Comparison of ENCODE assay signal across 2 cellular contexts in the genomic region with DNA sequence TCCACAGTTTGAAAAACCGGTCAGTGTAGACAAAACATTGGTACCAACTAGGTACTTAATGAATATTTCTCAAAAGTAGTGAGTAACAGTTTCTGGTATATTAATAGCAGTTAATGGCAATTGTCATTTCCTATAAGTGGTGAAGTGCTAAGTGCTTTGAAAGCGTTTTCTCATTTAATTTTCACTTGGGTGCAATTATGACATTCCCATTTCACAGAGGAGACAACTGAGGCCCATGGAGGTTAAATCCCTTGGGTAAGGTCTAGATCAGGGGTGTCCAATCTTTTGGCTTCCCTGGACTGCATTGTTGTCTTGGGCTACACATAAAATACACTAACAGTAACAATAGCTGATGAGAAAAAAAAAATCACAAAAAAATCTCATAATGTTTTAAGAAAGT.
TF ChIP-seq lines count a peak whose summit lies in the region.

No MANE protein-coding gene starts in this region.

TF ChIP-seq in HCT116, 20 proteins besides CTCF, POLR2A, EP300 and RAD21:
- TF ChIP-seq ZNF274 (IDR thresholded peaks at IDR 0.05; ENCODE audit: low read depth, low read length) (no peak), YY1 (IDR thresholded peaks at IDR 0.05; ENCODE audit: extremely low read depth, insufficient replicate concordance, low read depth, low read length) (no peak), EZH2phosphoT487 (IDR thresholded peaks at IDR 0.05; ENCODE audit: borderline replicate concordance) (no peak), SRF (IDR thresholded peaks at IDR 0.05; ENCODE audit: low read depth) (no peak), CEBPB (IDR thresholded peaks at IDR 0.05; ENCODE audit: low read depth) (no peak), EZH2 (IDR thresholded peaks at IDR 0.05) (no peak), TCF7L2 (IDR thresholded peaks at IDR 0.05; ENCODE audit: borderline replicate concordance, extremely low read depth, insufficient read depth, insufficient read length) (no peak), ELF1 (IDR thresholded peaks at IDR 0.05; ENCODE audit: borderline replicate concordance, low read depth) (no peak), POLR2AphosphoS5 (IDR thresholded peaks at IDR 0.05; ENCODE audit: low read depth, low read length) (no peak), SIN3A (IDR thresholded peaks at IDR 0.05; ENCODE audit: low read depth) (no peak), FOSL1 (IDR thresholded peaks at IDR 0.05; ENCODE audit: low read depth) (no peak), ZFX (IDR thresholded peaks at IDR 0.05) (no peak), EGR1 (IDR thresholded peaks at IDR 0.05; ENCODE audit: low read depth) (no peak), SP1 (IDR thresholded peaks at IDR 0.05; ENCODE audit: low read depth) (no peak), CBX3 (IDR thresholded peaks at IDR 0.05; ENCODE audit: low read depth) (no peak), JUND (IDR thresholded peaks at IDR 0.05) (no peak)
- TF ChIP-seq, protein P1, sequence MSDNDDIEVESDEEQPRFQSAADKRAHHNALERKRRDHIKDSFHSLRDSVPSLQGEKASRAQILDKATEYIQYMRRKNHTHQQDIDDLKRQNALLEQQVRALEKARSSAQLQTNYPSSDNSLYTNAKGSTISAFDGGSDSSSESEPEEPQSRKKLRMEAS (IDR thresholded peaks at IDR 0.05) = no peak
- TF ChIP-seq, protein P2, sequence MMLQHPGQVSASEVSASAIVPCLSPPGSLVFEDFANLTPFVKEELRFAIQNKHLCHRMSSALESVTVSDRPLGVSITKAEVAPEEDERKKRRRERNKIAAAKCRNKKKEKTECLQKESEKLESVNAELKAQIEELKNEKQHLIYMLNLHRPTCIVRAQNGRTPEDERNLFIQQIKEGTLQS (IDR thresholded peaks at IDR 0.05) = no peak
- TF ChIP-seq, protein P3, sequence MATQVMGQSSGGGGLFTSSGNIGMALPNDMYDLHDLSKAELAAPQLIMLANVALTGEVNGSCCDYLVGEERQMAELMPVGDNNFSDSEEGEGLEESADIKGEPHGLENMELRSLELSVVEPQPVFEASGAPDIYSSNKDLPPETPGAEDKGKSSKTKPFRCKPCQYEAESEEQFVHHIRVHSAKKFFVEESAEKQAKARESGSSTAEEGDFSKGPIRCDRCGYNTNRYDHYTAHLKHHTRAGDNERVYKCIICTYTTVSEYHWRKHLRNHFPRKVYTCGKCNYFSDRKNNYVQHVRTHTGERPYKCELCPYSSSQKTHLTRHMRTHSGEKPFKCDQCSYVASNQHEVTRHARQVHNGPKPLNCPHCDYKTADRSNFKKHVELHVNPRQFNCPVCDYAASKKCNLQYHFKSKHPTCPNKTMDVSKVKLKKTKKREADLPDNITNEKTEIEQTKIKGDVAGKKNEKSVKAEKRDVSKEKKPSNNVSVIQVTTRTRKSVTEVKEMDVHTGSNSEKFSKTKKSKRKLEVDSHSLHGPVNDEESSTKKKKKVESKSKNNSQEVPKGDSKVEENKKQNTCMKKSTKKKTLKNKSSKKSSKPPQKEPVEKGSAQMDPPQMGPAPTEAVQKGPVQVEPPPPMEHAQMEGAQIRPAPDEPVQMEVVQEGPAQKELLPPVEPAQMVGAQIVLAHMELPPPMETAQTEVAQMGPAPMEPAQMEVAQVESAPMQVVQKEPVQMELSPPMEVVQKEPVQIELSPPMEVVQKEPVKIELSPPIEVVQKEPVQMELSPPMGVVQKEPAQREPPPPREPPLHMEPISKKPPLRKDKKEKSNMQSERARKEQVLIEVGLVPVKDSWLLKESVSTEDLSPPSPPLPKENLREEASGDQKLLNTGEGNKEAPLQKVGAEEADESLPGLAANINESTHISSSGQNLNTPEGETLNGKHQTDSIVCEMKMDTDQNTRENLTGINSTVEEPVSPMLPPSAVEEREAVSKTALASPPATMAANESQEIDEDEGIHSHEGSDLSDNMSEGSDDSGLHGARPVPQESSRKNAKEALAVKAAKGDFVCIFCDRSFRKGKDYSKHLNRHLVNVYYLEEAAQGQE (IDR thresholded peaks at IDR 0.05; ENCODE audit: low read depth) = no peak
- TF ChIP-seq, protein P4, sequence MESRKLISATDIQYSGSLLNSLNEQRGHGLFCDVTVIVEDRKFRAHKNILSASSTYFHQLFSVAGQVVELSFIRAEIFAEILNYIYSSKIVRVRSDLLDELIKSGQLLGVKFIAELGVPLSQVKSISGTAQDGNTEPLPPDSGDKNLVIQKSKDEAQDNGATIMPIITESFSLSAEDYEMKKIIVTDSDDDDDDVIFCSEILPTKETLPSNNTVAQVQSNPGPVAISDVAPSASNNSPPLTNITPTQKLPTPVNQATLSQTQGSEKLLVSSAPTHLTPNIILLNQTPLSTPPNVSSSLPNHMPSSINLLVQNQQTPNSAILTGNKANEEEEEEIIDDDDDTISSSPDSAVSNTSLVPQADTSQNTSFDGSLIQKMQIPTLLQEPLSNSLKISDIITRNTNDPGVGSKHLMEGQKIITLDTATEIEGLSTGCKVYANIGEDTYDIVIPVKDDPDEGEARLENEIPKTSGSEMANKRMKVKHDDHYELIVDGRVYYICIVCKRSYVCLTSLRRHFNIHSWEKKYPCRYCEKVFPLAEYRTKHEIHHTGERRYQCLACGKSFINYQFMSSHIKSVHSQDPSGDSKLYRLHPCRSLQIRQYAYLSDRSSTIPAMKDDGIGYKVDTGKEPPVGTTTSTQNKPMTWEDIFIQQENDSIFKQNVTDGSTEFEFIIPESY (IDR thresholded peaks at IDR 0.05; ENCODE audit: extremely low read depth, insufficient replicate concordance, low read length) = no peak

TF ChIP-seq in K562, 482 proteins besides CTCF, POLR2A, EP300 and RAD21 (continues in another document):
- TF ChIP-seq, protein P5, sequence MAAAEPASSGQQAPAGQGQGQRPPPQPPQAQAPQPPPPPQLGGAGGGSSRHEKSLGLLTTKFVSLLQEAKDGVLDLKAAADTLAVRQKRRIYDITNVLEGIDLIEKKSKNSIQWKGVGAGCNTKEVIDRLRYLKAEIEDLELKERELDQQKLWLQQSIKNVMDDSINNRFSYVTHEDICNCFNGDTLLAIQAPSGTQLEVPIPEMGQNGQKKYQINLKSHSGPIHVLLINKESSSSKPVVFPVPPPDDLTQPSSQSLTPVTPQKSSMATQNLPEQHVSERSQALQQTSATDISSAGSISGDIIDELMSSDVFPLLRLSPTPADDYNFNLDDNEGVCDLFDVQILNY (CRISPR knock-in tag; IDR thresholded peaks at IDR 0.05) = no peak
- TF ChIP-seq SRSF7 (optimal IDR thresholded peaks at IDR 0.05; ENCODE audit: low read depth, low read length) (no peak), CREM (IDR thresholded peaks at IDR 0.05; ENCODE audit: low read depth) (no peak), PHF20 (IDR thresholded peaks at IDR 0.05; ENCODE audit: partially characterized antibody) (peak; percentile 30), NFATC3 (IDR thresholded peaks at IDR 0.05) (no peak), BCL6 (CRISPR knock-in tag; IDR thresholded peaks at IDR 0.05) (no peak), E2F3 (CRISPR knock-in tag; IDR thresholded peaks at IDR 0.05) (no peak), POLR3A (IDR thresholded peaks at IDR 0.05; ENCODE audit: borderline replicate concordance, extremely low read depth, insufficient read depth, insufficient read length) (no peak), MIER1 (IDR thresholded peaks at IDR 0.05; ENCODE audit: low read depth) (no peak), ZBTB1 (CRISPR knock-in tag; IDR thresholded peaks at IDR 0.05; ENCODE audit: borderline replicate concordance, low read depth) (no peak), BCOR (IDR thresholded peaks at IDR 0.05) (peak; percentile 98), RBBP5 (IDR thresholded peaks at IDR 0.05; ENCODE audit: borderline replicate concordance, insufficient read depth, low read length, poor library complexity, severe bottlenecking) (no peak), KHSRP (IDR thresholded peaks at IDR 0.05) (no peak), CEBPB (tag; IDR thresholded peaks at IDR 0.05) (no peak), RCOR1 (IDR thresholded peaks at IDR 0.05; ENCODE audit: borderline replicate concordance in 1 of 2, low read depth in 2 of 2, low read length in 2 of 2) (peak in 1 of 2 experiments; percentile 74; a peak in 2 of 4 replicates), RBM25 (IDR thresholded peaks at IDR 0.05; ENCODE audit: low read depth, low read length, severe bottlenecking) (peak; percentile 99), BACH1 (tag; IDR thresholded peaks at IDR 0.05) (no peak), ZNF76 (CRISPR knock-in tag; IDR thresholded peaks at IDR 0.05; ENCODE audit: borderline replicate concordance) (no peak), SRSF3 (IDR thresholded peaks at IDR 0.05; ENCODE audit: insufficient read depth, low read length) (no peak), SMAD1 (IDR thresholded peaks at IDR 0.05; ENCODE audit: low read depth, low read length, partially characterized antibody) (no peak), FOXJ3 (CRISPR knock-in tag; IDR thresholded peaks at IDR 0.05) (no peak), HDAC1 (IDR thresholded peaks at IDR 0.05) (0 out of 4 replicates have a peak, but pooled peaks of 1 of the 2 experiments have one; percentile 19), ESRRA (IDR thresholded peaks at IDR 0.05; ENCODE audit: borderline replicate concordance, low read depth) (peak; percentile 69), ERF (CRISPR knock-in tag; IDR thresholded peaks at IDR 0.05) (no peak), SMARCA5 (IDR thresholded peaks at IDR 0.05) (peak; percentile 70; the same call in 1 of the 2 replicates), ADNP (tag; IDR thresholded peaks at IDR 0.05) (peak; percentile 94), ZNF316 (IDR thresholded peaks at IDR 0.05) (no peak), RB1 (IDR thresholded peaks at IDR 0.05; ENCODE audit: low read depth) (no peak)
- TF ChIP-seq, protein P6, sequence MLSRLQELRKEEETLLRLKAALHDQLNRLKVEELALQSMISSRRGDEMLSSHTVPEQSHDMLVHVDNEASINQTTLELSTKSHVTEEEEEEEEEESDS (CRISPR knock-in tag; IDR thresholded peaks at IDR 0.05) = no peak
- TF ChIP-seq, protein P3 (CRISPR knock-in tag; IDR thresholded peaks at IDR 0.05; ENCODE audit: low read depth) = no peak
- TF ChIP-seq, protein P7, sequence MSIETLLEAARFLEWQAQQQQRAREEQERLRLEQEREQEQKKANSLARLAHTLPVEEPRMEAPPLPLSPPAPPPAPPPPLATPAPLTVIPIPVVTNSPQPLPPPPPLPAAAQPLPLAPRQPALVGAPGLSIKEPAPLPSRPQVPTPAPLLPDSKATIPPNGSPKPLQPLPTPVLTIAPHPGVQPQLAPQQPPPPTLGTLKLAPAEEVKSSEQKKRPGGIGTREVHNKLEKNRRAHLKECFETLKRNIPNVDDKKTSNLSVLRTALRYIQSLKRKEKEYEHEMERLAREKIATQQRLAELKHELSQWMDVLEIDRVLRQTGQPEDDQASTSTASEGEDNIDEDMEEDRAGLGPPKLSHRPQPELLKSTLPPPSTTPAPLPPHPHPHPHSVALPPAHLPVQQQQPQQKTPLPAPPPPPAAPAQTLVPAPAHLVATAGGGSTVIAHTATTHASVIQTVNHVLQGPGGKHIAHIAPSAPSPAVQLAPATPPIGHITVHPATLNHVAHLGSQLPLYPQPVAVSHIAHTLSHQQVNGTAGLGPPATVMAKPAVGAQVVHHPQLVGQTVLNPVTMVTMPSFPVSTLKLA (conservative IDR thresholded peaks at IDR 0.05) = 0 out of 4 replicates have a peak, but pooled peaks of 1 of the 2 experiments have one; percentile 6
- TF ChIP-seq, protein P2 (IDR thresholded peaks at IDR 0.05) = no peak
- TF ChIP-seq, protein P2 (CRISPR knock-in tag; conservative IDR thresholded peaks at IDR 0.05) = no peak
- TF ChIP-seq, protein P8, sequence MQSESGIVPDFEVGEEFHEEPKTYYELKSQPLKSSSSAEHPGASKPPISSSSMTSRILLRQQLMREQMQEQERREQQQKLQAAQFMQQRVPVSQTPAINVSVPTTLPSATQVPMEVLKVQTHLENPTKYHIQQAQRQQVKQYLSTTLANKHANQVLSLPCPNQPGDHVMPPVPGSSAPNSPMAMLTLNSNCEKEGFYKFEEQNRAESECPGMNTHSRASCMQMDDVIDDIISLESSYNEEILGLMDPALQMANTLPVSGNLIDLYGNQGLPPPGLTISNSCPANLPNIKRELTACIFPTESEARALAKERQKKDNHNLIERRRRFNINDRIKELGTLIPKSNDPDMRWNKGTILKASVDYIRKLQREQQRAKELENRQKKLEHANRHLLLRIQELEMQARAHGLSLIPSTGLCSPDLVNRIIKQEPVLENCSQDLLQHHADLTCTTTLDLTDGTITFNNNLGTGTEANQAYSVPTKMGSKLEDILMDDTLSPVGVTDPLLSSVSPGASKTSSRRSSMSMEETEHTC (IDR thresholded peaks at IDR 0.05) = no peak
- TF ChIP-seq, protein P9, sequence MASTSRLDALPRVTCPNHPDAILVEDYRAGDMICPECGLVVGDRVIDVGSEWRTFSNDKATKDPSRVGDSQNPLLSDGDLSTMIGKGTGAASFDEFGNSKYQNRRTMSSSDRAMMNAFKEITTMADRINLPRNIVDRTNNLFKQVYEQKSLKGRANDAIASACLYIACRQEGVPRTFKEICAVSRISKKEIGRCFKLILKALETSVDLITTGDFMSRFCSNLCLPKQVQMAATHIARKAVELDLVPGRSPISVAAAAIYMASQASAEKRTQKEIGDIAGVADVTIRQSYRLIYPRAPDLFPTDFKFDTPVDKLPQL (IDR thresholded peaks at IDR 0.05; ENCODE audit: extremely low read depth, insufficient read length) = no peak
